Comparison of ENCODE assay signal across 19 cellular contexts in the genomic region with DNA sequence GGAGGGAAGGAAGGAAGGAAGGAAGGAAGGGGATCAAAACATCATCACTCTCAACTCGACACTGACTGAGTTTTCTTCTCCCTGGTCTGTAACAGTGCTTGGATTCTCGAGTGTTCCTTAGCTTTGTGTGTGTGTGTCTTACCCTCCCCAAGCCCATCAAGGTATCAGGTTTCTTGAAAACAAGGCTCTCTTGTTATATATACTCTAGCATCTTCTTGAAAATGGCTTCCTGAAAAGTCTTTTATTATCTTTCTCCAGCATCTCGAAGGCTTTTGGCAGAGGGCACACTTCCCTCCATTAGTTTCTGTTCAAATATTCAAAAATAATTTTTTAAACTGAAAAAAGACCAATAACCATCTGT. TPM values are rescaled to one million over a fixed set of nuclear protein-coding genes. Genes with fewer than 3 reads are reported as not detected.
DNase-seq lines count a peak whose midpoint lies in the region; ATAC-seq lines count a peak whose summit lies in the region.
"Had no signal": no experiment of that assay in that cellular context is flagged by ENCODE, and none has a peak within 500 bp of the region (broad histone marks: within the 10 kb centered on the region; RNA-seq: fewer than 3 reads in every experiment).

No MANE protein-coding gene starts in this region.

- peaks cover 21 to 41% of the 10 kb centered on the region in 2 donors for H3K4me1 Mint-ChIP-seq in immature natural killer cell

- ATAC-seq in GM21576 (IDR thresholded peaks at IDR 0.05; ENCODE audit: unreplicated experiment): no peak
- ATAC-seq: stimulated activated effector memory CD8-positive, alpha-beta T cell treated with anti-CD3 and anti-CD28 coated beads, Interleukin-12 subunit alpha, Interleukin-12 subunit beta, amount 100 ng/mL, for 72 hours had no signal

- H3K27ac ChIP-seq in BLaER1 treated with 17β-estradiol and CSF1 and Interleukin-3, amounts not matched to agents 10 nM and 100 nM: peak overlapping the region in 3 of 11 experiments; percentile 5 to 11 (median 6); a peak in 2 of 22 replicates
- H3K27ac ChIP-seq: left ventricle myocardium inferior, right lobe of liver had no signal

- peak overlapping the region in 2 of 5 donors; percentile 33 to 35 for H3K4me3 Mint-ChIP-seq in immature natural killer cell
- H3K4me3 Mint-ChIP-seq: stimulated activated effector memory CD8-positive, alpha-beta T cell treated with anti-CD3 and anti-CD28 coated beads, Interleukin-12 subunit alpha, Interleukin-12 subunit beta, amount 100 ng/mL, for 72 hours; type B pancreatic cell had no signal

- peaks cover 0 to 2% (median 0%) of the 10 kb centered on the region in 6 donors for H3K9me3 Mint-ChIP-seq in immature natural killer cell
- H3K9me3 Mint-ChIP-seq: naive B cell; stimulated activated effector memory CD8-positive, alpha-beta T cell treated with anti-CD3 and anti-CD28 coated beads, Interleukin-12 subunit alpha, Interleukin-12 subunit beta, amount 100 ng/mL, for 72 hours; type B pancreatic cell had no signal

- H3K9me3 ChIP-seq in BLaER1 treated with 17β-estradiol and CSF1 and Interleukin-3, amounts not matched to agents 10 nM and 100 nM (replicated peaks in 1 of 11): no peaks in the 10 kb centered on the region
- H3K9me3 ChIP-seq: left ventricle myocardium inferior, right lobe of liver had no signal

- H3K27me3 Mint-ChIP-seq in immature natural killer cell (ENCODE audit: low read depth in 3 of 3): peaks cover 4 to 11% (median 7%) of the 10 kb centered on the region in 3 donors

- no peaks in the 10 kb centered on the region for H3K36me3 ChIP-seq in BLaER1 treated with 17β-estradiol and CSF1 and Interleukin-3, amounts not matched to agents 10 nM and 100 nM
- H3K36me3 ChIP-seq: left ventricle myocardium inferior had no signal

- H3K4me3 ChIP-seq in BLaER1 treated with 17β-estradiol and CSF1 and Interleukin-3, amounts not matched to agents 10 nM and 100 nM: no peak overlapping the region
- H3K4me3 ChIP-seq: left ventricle myocardium inferior, right lobe of liver had no signal

- H3K27me3 ChIP-seq in BLaER1 treated with 17β-estradiol and CSF1 and Interleukin-3, amounts not matched to agents 10 nM and 100 nM: peaks cover 0 to 3% (median 0%) of the 10 kb centered on the region in 11 experiments; a peak in 4 of 22 replicates
- H3K27me3 ChIP-seq: right lobe of liver had no signal

- no peaks in the 10 kb centered on the region for H4K20me1 ChIP-seq in BLaER1 treated with 17β-estradiol and CSF1 and Interleukin-3, amounts not matched to agents 10 nM and 100 nM

- peak; percentile 48 for DNase-seq in M059J (ENCODE audit: low read depth)
- DNase-seq in amniotic epithelial cell (ENCODE audit: low read depth): peak; percentile 78
- no peak for DNase-seq in immature natural killer cell
- DNase-seq in RPMI8226: no peak
- DNase-seq in NCI-H146 (lab: John Stamatoyannopoulos, UW): no peak
- no peak for DNase-seq in SKM-1 treated with dmso at 0.1 percent for 144 hours (lab: John Stamatoyannopoulos, UW; ENCODE audit: unreplicated experiment)
- DNase-seq: activated naive CD4-positive, alpha-beta T cell treated with Interleukin-2 at 50 U/mL for 16 hours; head of caudate nucleus; left ventricle myocardium inferior; naive B cell; NCI-H1105 treated with DMSO at 0.1 percent for 48 hours; NCI-H510A treated with DMSO at 0.1 percent for 48 hours; right lobe of liver; stimulated activated CD4-positive, alpha-beta T cell treated with anti-CD3 and anti-CD28 coated beads, Interleukin-4, amount 100 ng/mL, for 4 hours had no signal

- peak overlapping the region in 2 of 11 experiments; percentile 4 to 34; a peak in 2 of 22 replicates for H3K9ac ChIP-seq in BLaER1 treated with 17β-estradiol and CSF1 and Interleukin-3, amounts not matched to agents 10 nM and 100 nM

- no peaks in the 10 kb centered on the region for H3K36me3 Mint-ChIP-seq in immature natural killer cell
- H3K36me3 Mint-ChIP-seq: naive B cell; stimulated activated effector memory CD8-positive, alpha-beta T cell treated with anti-CD3 and anti-CD28 coated beads, Interleukin-12 subunit alpha, Interleukin-12 subunit beta, amount 100 ng/mL, for 72 hours; type B pancreatic cell had no signal

- H3K4me1 ChIP-seq in BLaER1 treated with 17β-estradiol and CSF1 and Interleukin-3, amounts not matched to agents 10 nM and 100 nM: peaks cover 59 to 76% (median 65%) of the 10 kb centered on the region in 10 experiments

- H3K4me2 ChIP-seq in BLaER1 treated with 17β-estradiol and CSF1 and Interleukin-3, amounts not matched to agents 10 nM and 100 nM: peak overlapping the region; percentile 4 to 83 (median 49); a peak in 19 of 22 replicates

- peak overlapping the region in 5 of 6 donors; percentile 36 to 86 (median 81) for H3K27ac Mint-ChIP-seq in immature natural killer cell
- H3K27ac Mint-ChIP-seq: type B pancreatic cell had no signal

RNA-seq across cellular contexts. Expression of a gene that starts 13.4 kb away (rescaled TPM):
- 102 and 119 TPM in 2 replicates for total RNA-seq in M059J (2014; rRNA removed; shearing (Covaris generic))
- 1 to 10 TPM in 2 of 3 donors, not detected in 1; 1.4 to 1.5 TPM for polyA plus RNA-seq in immature natural killer cell

RNA-seq across cellular contexts. Expression of a gene that starts 14.0 kb away (rescaled TPM):
- 97.2 and 106 TPM in 2 replicates for total RNA-seq in M059J (2014; rRNA removed; shearing (Covaris generic))
- 1 to 10 TPM; 3.3 to 6.0 (median 3.6) TPM for polyA plus RNA-seq in immature natural killer cell

RNA-seq across cellular contexts. Expression of a gene that starts 25.1 kb away (rescaled TPM):
- 0.20 TPM in 1 of 2 replicates, not detected in the other for total RNA-seq in M059J (2014; rRNA removed; shearing (Covaris generic))
- polyA plus RNA-seq in immature natural killer cell: not detected
- total RNA-seq: bronchial epithelial cell, left ventricle myocardium inferior, right lobe of liver had no signal

RNA-seq across cellular contexts. Expression of a gene that starts 39.8 kb away (rescaled TPM):
- total RNA-seq in M059J (2014; rRNA removed; shearing (Covaris generic)): 0.12 TPM in 1 of 2 replicates, not detected in the other
- not detected for polyA plus RNA-seq in immature natural killer cell
- total RNA-seq: bronchial epithelial cell, left ventricle myocardium inferior, right lobe of liver had no signal

RNA-seq across cellular contexts. Expression of a gene that starts 55.0 kb away (rescaled TPM):
- 4.2 and 11.9 TPM in 2 replicates for total RNA-seq in M059J (2014; rRNA removed; shearing (Covaris generic))
- 10 to 100 TPM in 1 of 3 donors, 1 to 10 TPM in 2; 1.5 to 20.6 (median 2.7) TPM for polyA plus RNA-seq in immature natural killer cell

Comparison
In these comparisons a context has a peak if more than half of its experiments do, and no peak if none do; other contexts are left out.
1. DNase-seq: peak in M059J (single experiment) and amniotic epithelial cell (single experiment); none in immature natural killer cell (0 of 3), RPMI8226 (single experiment), NCI-H146 (single experiment) and SKM-1 treated with dmso at 0.1 percent for 144 hours (single experiment).